Comparison of ENCODE assay signal across 11 cellular contexts in genomic region chr5:150757087-150757649, GRCh38. TPM values are rescaled to one million over a fixed set of nuclear protein-coding genes. Genes with fewer than 3 reads are reported as not detected.
DNase-seq lines count a peak whose midpoint lies in the region; TF ChIP-seq lines count a peak whose summit lies in the region.
"Had no signal": no experiment of that assay in that cellular context is flagged by ENCODE, and none has a peak within 500 bp of the region (broad histone marks: within the 10 kb centered on the region; RNA-seq: fewer than 3 reads in every experiment).

No MANE protein-coding gene starts in this region.

- peaks cover 7% of the 10 kb centered on the region for H3K79me2 ChIP-seq in mesendoderm (ENCODE audit: control insufficient read depth, insufficient read depth, low read length)

- no peak overlapping the region for H2BK120ac ChIP-seq in mesendoderm (ENCODE audit: low read depth, low read length)

- no peak overlapping the region for H2BK15ac ChIP-seq in mesendoderm (replicated peaks; ENCODE audit: low read depth)

- no peak for TF ChIP-seq CTCF in AG10803 (conservative IDR thresholded peaks at IDR 0.05; ENCODE audit: low read length)
- no peak for TF ChIP-seq CTCF in HEK293 (tag by site-specific recombination; IDR thresholded peaks at IDR 0.05)
- no peak for TF ChIP-seq CTCF in astrocyte of the spinal cord (IDR thresholded peaks at IDR 0.05; ENCODE audit: low read depth, low read length)

- no CpG with 5 or more reads among the region's 1 CpG for WGBS in mesendoderm (ENCODE audit: extremely low coverage, insufficient coverage, low lambda C conversion rate)

- no peak overlapping the region for H3K56ac ChIP-seq in mesendoderm (ENCODE audit: low read length)

- no peak overlapping the region for H3K4ac ChIP-seq in mesendoderm (ENCODE audit: low read depth, low read length)

- H3K27ac ChIP-seq in HEK293 (ENCODE audit: extremely low read depth, low read depth, low read length) (no peak overlapping the region), mesendoderm (ENCODE audit: low read depth, low read length) (no peak overlapping the region)

- H3K4me3 ChIP-seq in AG10803 (ENCODE audit: low read length) (peak overlapping the region; percentile 86), HEK293 (ENCODE audit: low read depth, low read length) (peak overlapping the region; percentile 21; the same call in 1 of the 2 replicates), astrocyte of the spinal cord (ENCODE audit: low read depth, low read length) (peak overlapping the region; percentile 92), mesendoderm (ENCODE audit: low read length) (no peak overlapping the region)

- peaks cover 5% of the 10 kb centered on the region for H3K79me1 ChIP-seq in mesendoderm (ENCODE audit: low read length)

- peak overlapping the region; percentile 1 for H3K9ac ChIP-seq in mesendoderm (ENCODE audit: low read length)

- in situ Hi-C loops in astrocyte of the spinal cord (cut with HindIII; ENCODE audit: low sequenced_read_pairs) (no loop called here), KBM-7 (cut with MboI; ENCODE audit: low pct_unique_long_range_greater_than_20kb, low sequenced_read_pairs) (no loop called here)

- H3K27me3 ChIP-seq in mesendoderm (ENCODE audit: insufficient read depth, low read length, poor library complexity), result no peaks in the 10 kb centered on the region

- DNase-seq in AG10803 (ENCODE audit: low read depth) (no peak), astrocyte of the spinal cord (ENCODE audit: low read depth, low spot score) (no peak), mesendoderm (no peak), HEK293T (ENCODE audit: extremely low spot score) (no peak), KBM-7 (no peak), cerebellar cortex (ENCODE audit: low spot score) (no peak), NCI-H1417 (lab: John Stamatoyannopoulos, UW) (no peak)
- DNase-seq: activated B cell treated with CpG ODN at 0.5 μM for 24 hours, NCI-H1105, small intestine had no signal

- H3K36me3 ChIP-seq in HEK293 (ENCODE audit: control insufficient read depth in 2 of 2, insufficient read depth in 1 of 2, low read length in 2 of 2), result peaks cover 41 to 42% of the 10 kb centered on the region in 2 experiments
- H3K36me3 ChIP-seq in mesendoderm (ENCODE audit: control insufficient read depth, insufficient read depth, low read length), result peaks cover 3% of the 10 kb centered on the region

- H4K5ac ChIP-seq in mesendoderm (ENCODE audit: low read length), result no peak overlapping the region

- no peak overlapping the region for H3K18ac ChIP-seq in mesendoderm (ENCODE audit: low read length)

- no peak overlapping the region for H2BK5ac ChIP-seq in mesendoderm (ENCODE audit: low read length)

- CTCF ChIA-PET in HEK293 (lab: Yijun Ruan, JAX) (interaction anchor here (0.6 to 2.9 kb wide), 4 partner anchors 20 to 197 kb away, joined by 3 to 10 read pairs (median 4); no protein-coding TSS in a partner anchor), HEK293T (lab: Yijun Ruan, JAX) (interaction anchor here (0.7 to 1.1 kb wide), 4 partner anchors 22 to 90 kb away, joined by 3 to 4 read pairs (median 4); partner anchors contain the start of gene SMIM3)

- no peak overlapping the region for H3K23ac ChIP-seq in mesendoderm (ENCODE audit: low read length)

- no peak overlapping the region for H4K8ac ChIP-seq in mesendoderm (ENCODE audit: low read depth, low read length)

- POLR2A ChIA-PET in HEK293 (lab: Yijun Ruan, JAX) (interaction anchor here (0.6 to 1.7 kb wide), 2 partner anchors 22 to 357 kb away, joined by 5 to 6 read pairs; partner anchors contain the start of gene SMIM3), HEK293T (lab: Yijun Ruan, JAX) (interaction anchor here (0.6 to 3.4 kb wide), 3 partner anchors 22 to 419 kb away, joined by 3 to 34 read pairs (median 32); partner anchors contain the start of genes RBM22 and SMIM3)

- H3K4me1 ChIP-seq in HEK293 (ENCODE audit: control insufficient read depth, insufficient read depth, low read length) (peaks cover 5% of the 10 kb centered on the region), mesendoderm (ENCODE audit: control insufficient read depth, low read depth, low read length) (peaks cover 2% of the 10 kb centered on the region)

- H2AK5ac ChIP-seq in mesendoderm (ENCODE audit: low read length), result no peak overlapping the region

- no peaks in the 10 kb centered on the region for H3K9me3 ChIP-seq in HEK293 (ENCODE audit: control insufficient read depth, insufficient read depth, low read depth, low read length)

- H3K4me2 ChIP-seq in mesendoderm (ENCODE audit: low read length), result no peak overlapping the region

TF ChIP-seq in HEK293, 187 proteins besides CTCF, POLR2A, EP300 and RAD21 (continues in another document):
- TF ChIP-seq ZNF223 (tag by site-specific recombination; IDR thresholded peaks at IDR 0.05), result no peak
- TF ChIP-seq, protein P1, sequence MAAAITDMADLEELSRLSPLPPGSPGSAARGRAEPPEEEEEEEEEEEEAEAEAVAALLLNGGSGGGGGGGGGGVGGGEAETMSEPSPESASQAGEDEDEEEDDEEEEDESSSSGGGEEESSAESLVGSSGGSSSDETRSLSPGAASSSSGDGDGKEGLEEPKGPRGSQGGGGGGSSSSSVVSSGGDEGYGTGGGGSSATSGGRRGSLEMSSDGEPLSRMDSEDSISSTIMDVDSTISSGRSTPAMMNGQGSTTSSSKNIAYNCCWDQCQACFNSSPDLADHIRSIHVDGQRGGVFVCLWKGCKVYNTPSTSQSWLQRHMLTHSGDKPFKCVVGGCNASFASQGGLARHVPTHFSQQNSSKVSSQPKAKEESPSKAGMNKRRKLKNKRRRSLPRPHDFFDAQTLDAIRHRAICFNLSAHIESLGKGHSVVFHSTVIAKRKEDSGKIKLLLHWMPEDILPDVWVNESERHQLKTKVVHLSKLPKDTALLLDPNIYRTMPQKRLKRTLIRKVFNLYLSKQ (tag by site-specific recombination; IDR thresholded peaks at IDR 0.05; ENCODE audit: borderline replicate concordance), result no peak
- TF ChIP-seq ZNF791 (tag by site-specific recombination; IDR thresholded peaks at IDR 0.05), result no peak
- TF ChIP-seq, protein P2, sequence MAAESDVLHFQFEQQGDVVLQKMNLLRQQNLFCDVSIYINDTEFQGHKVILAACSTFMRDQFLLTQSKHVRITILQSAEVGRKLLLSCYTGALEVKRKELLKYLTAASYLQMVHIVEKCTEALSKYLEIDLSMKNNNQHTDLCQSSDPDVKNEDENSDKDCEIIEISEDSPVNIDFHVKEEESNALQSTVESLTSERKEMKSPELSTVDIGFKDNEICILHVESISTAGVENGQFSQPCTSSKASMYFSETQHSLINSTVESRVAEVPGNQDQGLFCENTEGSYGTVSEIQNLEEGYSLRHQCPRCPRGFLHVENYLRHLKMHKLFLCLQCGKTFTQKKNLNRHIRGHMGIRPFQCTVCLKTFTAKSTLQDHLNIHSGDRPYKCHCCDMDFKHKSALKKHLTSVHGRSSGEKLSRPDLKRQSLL (tag by site-specific recombination; IDR thresholded peaks at IDR 0.05), result peak; percentile 45; the same call in 1 of the 2 replicates
- no peak for TF ChIP-seq ZNF560 (tag by site-specific recombination; IDR thresholded peaks at IDR 0.05; ENCODE audit: borderline replicate concordance)
- peak; percentile 34; the same call in 1 of the 2 replicates for TF ChIP-seq ZNF600 (tag by site-specific recombination; IDR thresholded peaks at IDR 0.05)
- no peak for TF ChIP-seq ZNF404 (tag by site-specific recombination; IDR thresholded peaks at IDR 0.05)
- no peak for TF ChIP-seq IKZF3 (tag by site-specific recombination; IDR thresholded peaks at IDR 0.05)
- TF ChIP-seq ZNF621 (tag by site-specific recombination; IDR thresholded peaks at IDR 0.05), result no peak
- TF ChIP-seq ZBTB17 (tag by site-specific recombination; IDR thresholded peaks at IDR 0.05), result peak; percentile 63

TF ChIP-seq in HEK293T, 16 proteins besides CTCF, POLR2A, EP300 and RAD21:
- TF ChIP-seq CTBP1 (IDR thresholded peaks at IDR 0.05; ENCODE audit: borderline replicate concordance) (no peak), ZNF384 (IDR thresholded peaks at IDR 0.05) (no peak), SUZ12 (IDR thresholded peaks at IDR 0.05) (no peak), L3MBTL2 (conservative IDR thresholded peaks at IDR 0.05) (no peak), ARNT (IDR thresholded peaks at IDR 0.05) (no peak), FOXK2 (IDR thresholded peaks at IDR 0.05) (no peak), FOXM1 (IDR thresholded peaks at IDR 0.05; ENCODE audit: borderline replicate concordance) (no peak), LEF1 (IDR thresholded peaks at IDR 0.05; ENCODE audit: borderline replicate concordance) (no peak), HDGF (IDR thresholded peaks at IDR 0.05; ENCODE audit: borderline replicate concordance) (no peak), NFRKB (IDR thresholded peaks at IDR 0.05) (no peak), PKNOX1 (IDR thresholded peaks at IDR 0.05) (no peak), ELF4 (IDR thresholded peaks at IDR 0.05) (no peak)

RNA-seq across cellular contexts. Expression of gene DCTN4, which starts 1.6 kb away (rescaled TPM):
- 28.3 TPM for polyA plus RNA-seq in mesendoderm (2013, experiment 1 of 2)
- polyA plus RNA-seq in mesendoderm (2013, experiment 2 of 2), result 26.7 TPM

RNA-seq across cellular contexts. Expression of gene SMIM3, which starts 21.4 kb away (rescaled TPM):
- 5.9 TPM for polyA plus RNA-seq in mesendoderm (2013, experiment 1 of 2)
- 5.6 TPM for polyA plus RNA-seq in mesendoderm (2013, experiment 2 of 2)

RNA-seq across cellular contexts. Expression of gene RBM22, which starts 56.3 kb away (rescaled TPM):
- 39.2 TPM for polyA plus RNA-seq in mesendoderm (2013, experiment 1 of 2)
- 39.6 TPM for polyA plus RNA-seq in mesendoderm (2013, experiment 2 of 2)
